Comparison of ENCODE assay signal across 22 cellular contexts in the genomic region with DNA sequence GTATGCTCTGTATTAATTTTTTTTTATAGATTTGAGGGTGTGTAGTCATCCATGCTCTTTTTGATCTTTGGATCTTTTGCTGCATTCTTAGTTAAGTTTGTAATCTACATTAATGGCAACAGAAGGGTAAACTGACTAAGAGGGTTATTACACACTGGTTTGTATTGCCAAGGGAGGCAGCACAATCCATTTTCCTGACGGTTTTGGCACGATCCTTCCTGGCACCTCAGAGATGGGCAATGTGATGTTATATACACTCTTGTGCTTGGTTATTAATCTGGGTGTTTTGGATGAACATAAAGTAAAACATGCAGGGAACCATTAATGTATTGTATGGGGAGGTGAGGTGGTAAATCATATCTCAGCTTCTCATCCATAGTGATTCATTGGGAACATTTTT.
DNase-seq lines count a peak whose midpoint lies in the region; ATAC-seq, FAIRE-seq and TF ChIP-seq lines count a peak whose summit lies in the region.
"Had no signal": no experiment of that assay in that cellular context is flagged by ENCODE, and none has a peak within 500 bp of the region (broad histone marks: within the 10 kb centered on the region; RNA-seq: fewer than 3 reads in every experiment).

No MANE protein-coding gene starts in this region.

- no peaks in the 10 kb centered on the region for H3K27me3 Mint-ChIP-seq in T-helper 1 cell treated with Interleukin-12 subunit alpha and Interleukin-12 subunit beta and Interleukin-4 antibody, amounts not matched to agents 30 μg/mL and 1 μg/mL, for 36 hours (ENCODE audit: low read depth)
- H3K27me3 Mint-ChIP-seq in immature natural killer cell (ENCODE audit: low read depth in 3 of 3) = no peaks in the 10 kb centered on the region
- H3K27me3 Mint-ChIP-seq: CD8-positive, alpha-beta memory T cell had no signal

- intact Hi-C loops in heart right ventricle (cut with DNase I) = loop anchor here in 8 of 10 donors (5.0 to 10.0 kb wide), 5 partner anchors 53 to 191 kb away; partner anchors contain the start of gene SLC38A2 (in 3 of the 8)
- intact Hi-C loops in dorsolateral prefrontal cortex (cut with DNase I) = no loop called here

- H3K27me3 ChIP-seq in OCI-LY3 (ENCODE audit: low read depth, low read length) = no peaks in the 10 kb centered on the region
- no peaks in the 10 kb centered on the region for H3K27me3 ChIP-seq in heart right ventricle
- H3K27me3 ChIP-seq in dorsolateral prefrontal cortex = no peaks in the 10 kb centered on the region
- H3K27me3 ChIP-seq: BLaER1 treated with 17β-estradiol and CSF1 and Interleukin-3, amounts not matched to agents 10 nM and 100 nM; Peyer's patch had no signal

- POLR2A ChIA-PET in A549 (lab: Yijun Ruan, JAX) = no interaction called here

- peak overlapping the region; percentile 4; the same call in 1 of the 3 replicates for H3K4me2 ChIP-seq in A549
- H3K4me2 ChIP-seq in OCI-LY3 (ENCODE audit: low read length) = 0 out of 2 replicates have a peak overlapping the region, but pooled peaks have one; percentile 87
- H3K4me2 ChIP-seq: GM23338 had no signal

- H3K9me3 Mint-ChIP-seq in T-helper 1 cell treated with Interleukin-12 subunit alpha and Interleukin-12 subunit beta and Interleukin-4 antibody, amounts not matched to agents 30 μg/mL and 1 μg/mL, for 36 hours = no peaks in the 10 kb centered on the region
- H3K9me3 Mint-ChIP-seq in immature natural killer cell = no peaks in the 10 kb centered on the region
- H3K9me3 Mint-ChIP-seq: CD8-positive, alpha-beta memory T cell; GM23338 had no signal

- TF ChIP-seq RAD21 in A549 (conservative IDR thresholded peaks at IDR 0.05 in 1 of 2, IDR thresholded peaks at IDR 0.05 in 1 of 2) = no peak

- 92% methylated on average over 2 of the region's 2 CpGs for WGBS in A549 (ENCODE audit: missing lambda C conversion rate)
- 68 to 69% methylated on average over 2 of the region's 2 CpGs for WGBS in heart right ventricle, 2 donors

- CTCF ChIA-PET in A549 (lab: Yijun Ruan, JAX) = interaction anchor here (1.1 to 1.5 kb wide), 2 partner anchors 11 to 16 kb away, joined by 3 to 5 read pairs; no protein-coding TSS in a partner anchor

- TF ChIP-seq EP300 in A549 (IDR thresholded peaks at IDR 0.05) = no peak

- ATAC-seq in A549 = no peak
- no peak for ATAC-seq in heart right ventricle
- ATAC-seq: GM23338 had no signal

- peak overlapping the region; percentile 25 for H3K4me3 Mint-ChIP-seq in T-helper 1 cell treated with Interleukin-12 subunit alpha and Interleukin-12 subunit beta and Interleukin-4 antibody, amounts not matched to agents 30 μg/mL and 1 μg/mL, for 36 hours
- peak overlapping the region; percentile 67 to 89 (median 67) for H3K4me3 Mint-ChIP-seq in immature natural killer cell
- H3K4me3 Mint-ChIP-seq: CD8-positive, alpha-beta memory T cell; GM23338 had no signal

- peaks cover 7% of the 10 kb centered on the region for H3K36me3 Mint-ChIP-seq in T-helper 1 cell treated with Interleukin-12 subunit alpha and Interleukin-12 subunit beta and Interleukin-4 antibody, amounts not matched to agents 30 μg/mL and 1 μg/mL, for 36 hours (ENCODE audit: low read depth)
- H3K36me3 Mint-ChIP-seq in immature natural killer cell = peaks cover 0 to 13% (median 12%) of the 10 kb centered on the region in 3 donors

- H3K9me3 ChIP-seq in A549 = no peaks in the 10 kb centered on the region
- H3K9me3 ChIP-seq in OCI-LY3 (ENCODE audit: insufficient read depth, low read length) = no peaks in the 10 kb centered on the region
- no peaks in the 10 kb centered on the region for H3K9me3 ChIP-seq in heart right ventricle
- H3K9me3 ChIP-seq: BLaER1 treated with 17β-estradiol and CSF1 and Interleukin-3, amounts not matched to agents 10 nM and 100 nM; Peyer's patch had no signal

- H3K27ac ChIP-seq in A549 (peak overlapping the region; percentile 71 to 83), OCI-LY3 (ENCODE audit: low read length) (peak overlapping the region; percentile 7; the same call in 1 of the 2 replicates), heart right ventricle (peak overlapping the region in 1 of 10 donors; percentile 8), dorsolateral prefrontal cortex (no peak overlapping the region)
- H3K27ac ChIP-seq: BLaER1 treated with 17β-estradiol and CSF1 and Interleukin-3, amounts not matched to agents 10 nM and 100 nM; Peyer's patch had no signal

- no peak for FAIRE-seq in A549 (lab: Jason Lieb, UNC)
- FAIRE-seq: GM12891, GM18507 had no signal

- H3K4me1 Mint-ChIP-seq in T-helper 1 cell treated with Interleukin-12 subunit alpha and Interleukin-12 subunit beta and Interleukin-4 antibody, amounts not matched to agents 30 μg/mL and 1 μg/mL, for 36 hours (ENCODE audit: low read depth) = peaks cover 26% of the 10 kb centered on the region
- H3K4me1 Mint-ChIP-seq in immature natural killer cell = peaks cover 40 to 52% of the 10 kb centered on the region in 2 donors

- no peak overlapping the region for H3K27ac Mint-ChIP-seq in T-helper 1 cell treated with Interleukin-12 subunit alpha and Interleukin-12 subunit beta and Interleukin-4 antibody, amounts not matched to agents 30 μg/mL and 1 μg/mL, for 36 hours
- H3K27ac Mint-ChIP-seq in immature natural killer cell = peak overlapping the region; percentile 18 to 99 (median 64)
- H3K27ac Mint-ChIP-seq: GM23338 had no signal

- no peak overlapping the region for H2AFZ ChIP-seq in OCI-LY3 (ENCODE audit: low read depth, low read length)
- H2AFZ ChIP-seq: GM23338 had no signal

- H3K4me3 ChIP-seq in A549 (no peak overlapping the region), OCI-LY3 (ENCODE audit: low read length) (no peak overlapping the region), heart right ventricle (no peak overlapping the region), dorsolateral prefrontal cortex (no peak overlapping the region)
- H3K4me3 ChIP-seq: BLaER1 treated with 17β-estradiol and CSF1 and Interleukin-3, amounts not matched to agents 10 nM and 100 nM; GM23338; Peyer's patch had no signal

- DNase-seq in T-helper 1 cell (no peak), A549 (ENCODE audit: low read depth in 1 of 2, low spot score in 1 of 2) (no peak), immature natural killer cell (no peak), heart right ventricle (no peak), AG08395 (ENCODE audit: low spot score) (no peak), dorsolateral prefrontal cortex (no peak)
- DNase-seq: CD8-positive, alpha-beta memory T cell; GF-D8; KG1; NCI-H1092; NCI-H146; NCI-H2081; NCI-H510A; NCI-H82; Peyer's patch; Right ventricle myocardium superior had no signal

- no peak for TF ChIP-seq POLR2A in A549 (IDR thresholded peaks at IDR 0.05; ENCODE audit: low read length)

- H3K4me1 ChIP-seq in A549 = peaks cover 59% of the 10 kb centered on the region
- H3K4me1 ChIP-seq in OCI-LY3 (ENCODE audit: low read length) = peaks cover 78% of the 10 kb centered on the region
- H3K4me1 ChIP-seq in heart right ventricle = peaks cover 9 to 58% (median 47%) of the 10 kb centered on the region in 9 donors

- no peaks in the 10 kb centered on the region for H4K20me1 ChIP-seq in OCI-LY3 (ENCODE audit: insufficient read depth, low read length)
- H4K20me1 ChIP-seq: BLaER1 treated with 17β-estradiol and CSF1 and Interleukin-3, amounts not matched to agents 10 nM and 100 nM had no signal

- no peak overlapping the region for H3K9ac ChIP-seq in OCI-LY3 (ENCODE audit: low read length)
- H3K9ac ChIP-seq: BLaER1 treated with 17β-estradiol and CSF1 and Interleukin-3, amounts not matched to agents 10 nM and 100 nM had no signal

- TF ChIP-seq CTCF in A549 (IDR thresholded peaks at IDR 0.05) = no peak
- no peak for TF ChIP-seq CTCF in OCI-LY3 (IDR thresholded peaks at IDR 0.05; ENCODE audit: low read depth, low read length)
- TF ChIP-seq CTCF in heart right ventricle (IDR thresholded peaks at IDR 0.05) = no peak
- no peak for TF ChIP-seq CTCF in dorsolateral prefrontal cortex (IDR thresholded peaks at IDR 0.05 in 54 of 56, conservative IDR thresholded peaks at IDR 0.05 in 2 of 56; ENCODE audit: low read depth in 1 of 56, partially characterized antibody in 56 of 56)

- H3K79me2 ChIP-seq in OCI-LY3 (ENCODE audit: low read length) = peaks cover 31% of the 10 kb centered on the region

- peaks cover 4% of the 10 kb centered on the region for H3K36me3 ChIP-seq in OCI-LY3 (replicated peaks; ENCODE audit: low read depth, low read length)
- H3K36me3 ChIP-seq in heart right ventricle = no peaks in the 10 kb centered on the region
- H3K36me3 ChIP-seq: BLaER1 treated with 17β-estradiol and CSF1 and Interleukin-3, amounts not matched to agents 10 nM and 100 nM; Peyer's patch had no signal

TF ChIP-seq in A549, 52 proteins besides CTCF, POLR2A, EP300 and RAD21:
- TF ChIP-seq HOXA7 (CRISPR knock-in tag; IDR thresholded peaks at IDR 0.05) (no peak), GATA3 (IDR thresholded peaks at IDR 0.05; ENCODE audit: borderline replicate concordance) (no peak), MYC (IDR thresholded peaks at IDR 0.05; ENCODE audit: borderline replicate concordance, low read length) (no peak), SREBF2 (IDR thresholded peaks at IDR 0.05) (no peak)
- TF ChIP-seq, protein P1, sequence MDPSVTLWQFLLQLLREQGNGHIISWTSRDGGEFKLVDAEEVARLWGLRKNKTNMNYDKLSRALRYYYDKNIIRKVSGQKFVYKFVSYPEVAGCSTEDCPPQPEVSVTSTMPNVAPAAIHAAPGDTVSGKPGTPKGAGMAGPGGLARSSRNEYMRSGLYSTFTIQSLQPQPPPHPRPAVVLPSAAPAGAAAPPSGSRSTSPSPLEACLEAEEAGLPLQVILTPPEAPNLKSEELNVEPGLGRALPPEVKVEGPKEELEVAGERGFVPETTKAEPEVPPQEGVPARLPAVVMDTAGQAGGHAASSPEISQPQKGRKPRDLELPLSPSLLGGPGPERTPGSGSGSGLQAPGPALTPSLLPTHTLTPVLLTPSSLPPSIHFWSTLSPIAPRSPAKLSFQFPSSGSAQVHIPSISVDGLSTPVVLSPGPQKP (IDR thresholded peaks at IDR 0.05; ENCODE audit: low read depth, low read length) = no peak

Comparison
In these comparisons a context has a peak if more than half of its experiments do, and no peak if none do; other contexts are left out.
1. H3K27ac ChIP-seq: peak in A549 (2 of 2) and OCI-LY3 (single experiment); none in dorsolateral prefrontal cortex (0 of 59).
2. intact Hi-C loops: an anchor here in heart right ventricle (5.0 to 10.0 kb wide); none called in dorsolateral prefrontal cortex.